In the genomic region with DNA sequence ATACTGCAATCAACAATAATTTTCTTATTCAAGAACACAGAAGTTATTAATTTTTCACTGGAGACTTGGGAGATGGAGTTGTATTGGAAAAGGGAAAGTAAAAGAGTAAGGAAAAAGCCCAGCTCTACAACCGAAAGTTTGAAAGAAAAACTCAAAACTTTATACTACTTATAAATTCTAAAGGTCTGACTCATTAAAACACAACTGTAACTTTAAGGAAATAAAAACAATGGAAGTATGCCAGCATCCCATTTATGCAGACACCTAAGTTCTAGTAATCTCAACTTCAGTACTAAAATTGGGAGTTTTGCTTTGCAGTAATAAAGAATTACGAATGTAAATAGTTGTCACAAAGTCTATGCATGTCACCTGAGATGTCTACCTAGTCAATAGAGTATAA, we compare ENCODE assay signal across 17 cellular contexts.
DNase-seq lines count a peak whose midpoint lies in the region; ATAC-seq, FAIRE-seq and TF ChIP-seq lines count a peak whose summit lies in the region.
"Had no signal": no experiment of that assay in that cellular context is flagged by ENCODE, and none has a peak within 500 bp of the region (broad histone marks: within the 10 kb centered on the region; RNA-seq: fewer than 3 reads in every experiment).

No MANE protein-coding gene starts in this region.

- CTCF ChIA-PET in endothelial cell of umbilical vein (lab: Charles Lee) = no interaction called here
- CTCF ChIA-PET in activated CD4-positive, alpha-beta T cell treated with anti-CD3 and anti-CD28 coated beads for 36 hours (lab: Charles Lee) = no interaction called here

- H3K27me3 ChIP-seq in endothelial cell of umbilical vein (ENCODE audit: control insufficient read depth in 2 of 2, insufficient read depth in 2 of 2, low read length in 2 of 2) = no peaks in the 10 kb centered on the region
- H3K27me3 ChIP-seq: ascending aorta had no signal

- peak overlapping the region; percentile 51 for H3K27ac ChIP-seq in endothelial cell of umbilical vein (ENCODE audit: insufficient read depth, low read depth, low read length)
- H3K27ac ChIP-seq: ascending aorta had no signal

- BruUV-seq in endothelial cell of umbilical vein (replicated peaks; lab: Mats Ljungman, UMichigan) = no TSS peak

- DNase-seq in AG09309 (ENCODE audit: low read depth) (peak; percentile 7), RPMI7951 (ENCODE audit: low read depth) (peak; percentile 26), endothelial cell of umbilical vein (ENCODE audit: low read depth, low spot score) (peak; percentile 59), myocyte (ENCODE audit: low read depth) (peak; percentile 5), NOMO-1 (lab: John Stamatoyannopoulos, UW; ENCODE audit: unreplicated experiment in 2 of 2) (no peak), NK-92 (lab: John Stamatoyannopoulos, UW; ENCODE audit: unreplicated experiment) (no peak)
- no peak for DNase-seq in activated CD4-positive, alpha-beta T cell treated with anti-CD3 and anti-CD28 coated beads for 36 hours
- DNase-seq: activated CD4-positive, alpha-beta T cell treated with anti-CD3 and anti-CD28 coated beads for 1 hour; activated effector memory CD4-positive, alpha-beta T cell treated with anti-CD3 and anti-CD28 coated beads, Interleukin-2, amount 50 U/mL, for 16 hours; NCI-H2081; NCI-H526 treated with DMSO at 0.1 percent for 48 hours; retina; stimulated activated CD4-positive, alpha-beta T cell treated with anti-CD3 and anti-CD28 coated beads, Interleukin-2, amount 100 ng/mL, for 24 hours; T1000 had no signal

- no peaks in the 10 kb centered on the region for H3K79me2 ChIP-seq in endothelial cell of umbilical vein (ENCODE audit: control insufficient read depth, insufficient read depth, low read length)

- peaks cover 1 to 19% of the 10 kb centered on the region in 2 experiments for H3K36me3 ChIP-seq in endothelial cell of umbilical vein (ENCODE audit: control insufficient read depth in 2 of 2, extremely low read depth in 1 of 2, insufficient read depth in 2 of 2, low read length in 2 of 2)

- peaks cover 69% of the 10 kb centered on the region for H3K36me3 Mint-ChIP-seq in activated CD4-positive, alpha-beta T cell treated with anti-CD3 and anti-CD28 coated beads for 36 hours (ENCODE audit: low read depth)

- H4K20me1 ChIP-seq in endothelial cell of umbilical vein (replicated peaks; ENCODE audit: control insufficient read depth, extremely low read depth, insufficient read depth, low read length) = no peaks in the 10 kb centered on the region

- H3K4me1 ChIP-seq in endothelial cell of umbilical vein (ENCODE audit: control insufficient read depth, extremely low read depth, insufficient read depth, low read length) = peaks cover 11% of the 10 kb centered on the region
- H3K4me1 ChIP-seq: ascending aorta had no signal

- TF ChIP-seq CTCF in AG09309 (IDR thresholded peaks at IDR 0.05; ENCODE audit: control insufficient read depth, insufficient read depth, low read depth, low read length, missing control alignments) (no peak), endothelial cell of umbilical vein (IDR thresholded peaks at IDR 0.05; ENCODE audit: extremely low read depth in 1 of 2, insufficient read depth in 1 of 2, low read depth in 1 of 2, low read length in 2 of 2) (no peak)

- H3K4me3 ChIP-seq in AG09309 (ENCODE audit: control insufficient read depth, low read depth, low read length) (no peak overlapping the region), endothelial cell of umbilical vein (replicated peaks in 1 of 3; ENCODE audit: insufficient read depth in 1 of 3, low read depth in 1 of 3, low read length in 3 of 3) (peak overlapping the region in 1 of 3 experiments; percentile 50)
- H3K4me3 ChIP-seq: ascending aorta had no signal

- H3K9me3 ChIP-seq in endothelial cell of umbilical vein (replicated peaks; ENCODE audit: control insufficient read depth, insufficient read depth, low read length) = peaks cover 3% of the 10 kb centered on the region

- no peaks in the 10 kb centered on the region for H3K9me1 ChIP-seq in endothelial cell of umbilical vein (replicated peaks; ENCODE audit: control insufficient read depth, extremely low read depth, insufficient read depth, low read length)

- intact Hi-C loops in endothelial cell of umbilical vein (cut with micrococcal nuclease) = no loop called here
- intact Hi-C loops in activated CD4-positive, alpha-beta T cell treated with anti-CD3 and anti-CD28 coated beads for 36 hours (cut with DNase I, micrococcal nuclease) = no loop called here

- H2AFZ ChIP-seq in endothelial cell of umbilical vein (ENCODE audit: low read depth, low read length) = no peak overlapping the region

- POLR2A ChIA-PET in endothelial cell of umbilical vein (lab: Charles Lee) = no interaction called here
- POLR2A ChIA-PET in activated CD4-positive, alpha-beta T cell treated with anti-CD3 and anti-CD28 coated beads for 36 hours (lab: Charles Lee) = no interaction called here

- no peak for TF ChIP-seq POLR2A in endothelial cell of umbilical vein (IDR thresholded peaks at IDR 0.05; ENCODE audit: low read depth, low read length)

- no peaks in the 10 kb centered on the region for H3K27me3 Mint-ChIP-seq in activated CD4-positive, alpha-beta T cell treated with anti-CD3 and anti-CD28 coated beads for 36 hours

- no peak for FAIRE-seq in endothelial cell of umbilical vein (lab: Jason Lieb, UNC)

- peak overlapping the region; percentile 81 for H3K4me2 ChIP-seq in endothelial cell of umbilical vein (ENCODE audit: insufficient read depth, low read length)

- dilution Hi-C loops in endothelial cell of umbilical vein (cut with MboI; ENCODE audit: extremely low pct_ligation_motif_present, low sequenced_read_pairs) = no loop called here

- no peak for ATAC-seq in activated CD4-positive, alpha-beta T cell treated with anti-CD3 and anti-CD28 coated beads for 36 hours
- ATAC-seq in GM21390 (IDR thresholded peaks at IDR 0.05; ENCODE audit: unreplicated experiment) = no peak

- peaks cover 21% of the 10 kb centered on the region for H3K9me3 Mint-ChIP-seq in activated CD4-positive, alpha-beta T cell treated with anti-CD3 and anti-CD28 coated beads for 36 hours (ENCODE audit: low read depth)

- no peaks in the 10 kb centered on the region for H3K4me1 Mint-ChIP-seq in activated CD4-positive, alpha-beta T cell treated with anti-CD3 and anti-CD28 coated beads for 36 hours
- H3K4me1 Mint-ChIP-seq: nephron had no signal

- H3K4me3 Mint-ChIP-seq in activated CD4-positive, alpha-beta T cell treated with anti-CD3 and anti-CD28 coated beads for 36 hours = no peak overlapping the region
- H3K4me3 Mint-ChIP-seq: nephron had no signal

- H3K27ac Mint-ChIP-seq in activated CD4-positive, alpha-beta T cell treated with anti-CD3 and anti-CD28 coated beads for 36 hours = no peak overlapping the region
- H3K27ac Mint-ChIP-seq: nephron had no signal

- no peak overlapping the region for H3K9ac ChIP-seq in endothelial cell of umbilical vein (replicated peaks; ENCODE audit: extremely low read depth, insufficient read depth, low read length)

TF ChIP-seq in endothelial cell of umbilical vein, 7 proteins besides CTCF, POLR2A, EP300 and RAD21:
- TF ChIP-seq GATA2 (IDR thresholded peaks at IDR 0.05; ENCODE audit: insufficient read depth, insufficient read length, low read depth, low read length) = no peak
- TF ChIP-seq FOS (IDR thresholded peaks at IDR 0.05; ENCODE audit: borderline replicate concordance, insufficient read depth, low read length) = peak; percentile 31

Comparison
In these comparisons a context has a peak if more than half of its experiments do, and no peak if none do; other contexts are left out.
1. DNase-seq: peak in AG09309 (single experiment), RPMI7951 (single experiment), endothelial cell of umbilical vein (single experiment) and myocyte (single experiment); none in NOMO-1 (0 of 2), NK-92 (single experiment) and activated CD4-positive, alpha-beta T cell treated with anti-CD3 and anti-CD28 coated beads for 36 hours (single experiment).